8 cellular contexts compared by ENCODE assay signal in genomic region chr17:21043296-21044232, GRCh38. TPM values are rescaled to one million over a fixed set of nuclear protein-coding genes. Genes with fewer than 3 reads are reported as not detected.
DNase-seq lines count a peak whose midpoint lies in the region; ATAC-seq and TF ChIP-seq lines count a peak whose summit lies in the region.

No MANE protein-coding gene starts in this region.

- TF ChIP-seq CTCF in epithelial cell of esophagus (IDR thresholded peaks at IDR 0.05; ENCODE audit: insufficient read depth, low read depth, low read length, missing control alignments): peak; percentile 65

- ATAC-seq in GM19438 (IDR thresholded peaks at IDR 0.05; ENCODE audit: low read depth, unreplicated experiment) (peak; percentile 86), HG03571 (IDR thresholded peaks at IDR 0.05; ENCODE audit: unreplicated experiment) (peak; percentile 83)
- ATAC-seq in activated CD8-positive, alpha-beta memory T cell treated with anti-CD3 and anti-CD28 coated beads, Interleukin-2, amount 10 ng/mL, durations not matched to agents 7 days and 5 days: peak; percentile 84
- ATAC-seq in stimulated activated effector memory CD8-positive, alpha-beta T cell treated with anti-CD3 and anti-CD28 coated beads, Interleukin-12 subunit alpha, Interleukin-12 subunit beta, amount 100 ng/mL, for 72 hours: peak; percentile 90

- peaks cover 9% of the 10 kb centered on the region for H3K36me3 Mint-ChIP-seq in activated CD8-positive, alpha-beta memory T cell treated with anti-CD3 and anti-CD28 coated beads, Interleukin-2, amount 10 ng/mL, durations not matched to agents 7 days and 5 days
- peaks cover 33% of the 10 kb centered on the region for H3K36me3 Mint-ChIP-seq in stimulated activated effector memory CD8-positive, alpha-beta T cell treated with anti-CD3 and anti-CD28 coated beads, Interleukin-12 subunit alpha, Interleukin-12 subunit beta, amount 100 ng/mL, for 72 hours

- H3K27ac Mint-ChIP-seq in activated CD8-positive, alpha-beta memory T cell treated with anti-CD3 and anti-CD28 coated beads, Interleukin-2, amount 10 ng/mL, durations not matched to agents 7 days and 5 days: peak overlapping the region; percentile 86
- peak overlapping the region; percentile 94 for H3K27ac Mint-ChIP-seq in stimulated activated effector memory CD8-positive, alpha-beta T cell treated with anti-CD3 and anti-CD28 coated beads, Interleukin-12 subunit alpha, Interleukin-12 subunit beta, amount 100 ng/mL, for 72 hours

- no peaks in the 10 kb centered on the region for H3K9me3 Mint-ChIP-seq in activated CD8-positive, alpha-beta memory T cell treated with anti-CD3 and anti-CD28 coated beads, Interleukin-2, amount 10 ng/mL, durations not matched to agents 7 days and 5 days (ENCODE audit: low read depth)
- no peaks in the 10 kb centered on the region for H3K9me3 Mint-ChIP-seq in stimulated activated effector memory CD8-positive, alpha-beta T cell treated with anti-CD3 and anti-CD28 coated beads, Interleukin-12 subunit alpha, Interleukin-12 subunit beta, amount 100 ng/mL, for 72 hours

- H3K27me3 Mint-ChIP-seq in activated CD8-positive, alpha-beta memory T cell treated with anti-CD3 and anti-CD28 coated beads, Interleukin-2, amount 10 ng/mL, durations not matched to agents 7 days and 5 days: peaks cover 2% of the 10 kb centered on the region

- H3K4me3 ChIP-seq in epithelial cell of esophagus (ENCODE audit: low read length): peak overlapping the region; percentile 62

- peak; percentile 96 for DNase-seq in CMK (ENCODE audit: low read depth)
- peak; percentile 88 for DNase-seq in NK-92 treated with Interleukin-12 subunit alpha and Interleukin-12 subunit beta, amount 100 ng/mL, for 24 hours (lab: John Stamatoyannopoulos, UW)
- DNase-seq in activated CD8-positive, alpha-beta memory T cell treated with anti-CD3 and anti-CD28 coated beads, Interleukin-2, amount 10 ng/mL, durations not matched to agents 7 days and 5 days: peak; percentile 99
- DNase-seq in epithelial cell of esophagus (ENCODE audit: low read depth): peak; percentile 99
- peak; percentile 99 for DNase-seq in myocyte (ENCODE audit: low read depth)
- DNase-seq in stimulated activated effector memory CD8-positive, alpha-beta T cell treated with anti-CD3 and anti-CD28 coated beads, Interleukin-12 subunit alpha, Interleukin-12 subunit beta, amount 100 ng/mL, for 72 hours (ENCODE audit: low spot score in 2 of 2): peak; percentile 89 to 98

- peak overlapping the region; percentile 73 for H3K4me3 Mint-ChIP-seq in activated CD8-positive, alpha-beta memory T cell treated with anti-CD3 and anti-CD28 coated beads, Interleukin-2, amount 10 ng/mL, durations not matched to agents 7 days and 5 days
- H3K4me3 Mint-ChIP-seq in stimulated activated effector memory CD8-positive, alpha-beta T cell treated with anti-CD3 and anti-CD28 coated beads, Interleukin-12 subunit alpha, Interleukin-12 subunit beta, amount 100 ng/mL, for 72 hours: peak overlapping the region; percentile 94

- peaks cover 27% of the 10 kb centered on the region for H3K4me1 Mint-ChIP-seq in activated CD8-positive, alpha-beta memory T cell treated with anti-CD3 and anti-CD28 coated beads, Interleukin-2, amount 10 ng/mL, durations not matched to agents 7 days and 5 days
- peaks cover 11% of the 10 kb centered on the region for H3K4me1 Mint-ChIP-seq in stimulated activated effector memory CD8-positive, alpha-beta T cell treated with anti-CD3 and anti-CD28 coated beads, Interleukin-12 subunit alpha, Interleukin-12 subunit beta, amount 100 ng/mL, for 72 hours

- CTCF ChIA-PET in activated CD8-positive, alpha-beta memory T cell treated with anti-CD3 and anti-CD28 coated beads, Interleukin-2, amount 10 ng/mL, durations not matched to agents 7 days and 5 days (lab: Charles Lee): interaction anchor here (0.5 to 3.3 kb wide), 18 partner anchors 9 to 245 kb away, joined by 3 to 41 read pairs (median 4); partner anchors contain the start of gene DHRS7B

RNA-seq across cellular contexts. Expression of gene USP22, which starts 0.8 kb away (rescaled TPM):
- total RNA-seq in activated CD8-positive, alpha-beta memory T cell treated with anti-CD3 and anti-CD28 coated beads, Interleukin-2, amount 10 ng/mL, durations not matched to agents 7 days and 5 days: 100 to 1,000 TPM; 120 to 180 TPM
- 268 and 312 TPM in 2 replicates for total RNA-seq in myocyte
- 169 TPM for polyA plus RNA-seq in myocyte (2012)

Comparison
In these comparisons a context has a peak if more than half of its experiments do, and no peak if none do; other contexts are left out.
1. Peak in every context shown above with its lines: DNase-seq, ATAC-seq and H3K4me3 ChIP-seq.